In the genomic region with DNA sequence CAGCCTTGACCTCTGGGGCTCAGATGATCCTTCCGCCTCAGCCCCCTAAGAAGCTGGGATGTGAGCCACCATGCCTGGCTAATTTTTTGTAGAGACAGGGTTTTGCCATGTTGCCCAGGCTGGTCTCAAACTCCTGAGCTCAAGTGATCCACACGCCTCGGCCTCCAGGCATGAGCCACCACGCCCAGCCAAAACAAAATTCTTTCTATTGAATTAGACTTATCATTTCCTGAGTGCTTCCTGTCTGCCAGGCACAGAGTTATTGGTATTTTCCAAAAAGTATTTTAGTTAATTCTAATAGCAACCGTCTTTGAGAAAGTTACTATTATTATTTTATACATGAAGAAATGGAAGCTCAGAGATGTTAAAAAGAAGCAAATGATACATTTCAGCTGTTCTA, we compare ENCODE assay signal across 28 cellular contexts.
"Had no signal": no experiment of that assay in that cellular context is flagged by ENCODE, and none has a peak within 500 bp of the region (broad histone marks: within the 10 kb centered on the region; RNA-seq: fewer than 3 reads in every experiment).

No MANE protein-coding gene starts in this region.

- FAIRE-seq: astrocyte had no signal

- H3K79me2 ChIP-seq: hepatocyte had no signal

- H3K4me1 ChIP-seq: gastroesophageal sphincter had no signal

- H3K27ac ChIP-seq: brain microvascular endothelial cell, coronary artery, dorsolateral prefrontal cortex, epithelial cell of prostate, esophagus squamous epithelium, gastroesophageal sphincter, hepatocyte had no signal

- H3K36me3 ChIP-seq: brain microvascular endothelial cell, esophagus squamous epithelium, gastroesophageal sphincter, heart right ventricle had no signal

- H3K4me2 ChIP-seq: hepatocyte had no signal

- H2AFZ ChIP-seq: hepatocyte had no signal

- H3K9me3 ChIP-seq: esophagus squamous epithelium, gastroesophageal sphincter, heart right ventricle had no signal

- H3K4me3 ChIP-seq: coronary artery, dorsolateral prefrontal cortex, esophagus squamous epithelium, gastroesophageal sphincter, heart right ventricle, hepatocyte had no signal

- ATAC-seq: activated T-cell treated with anti-CD3 and anti-CD28 coated beads, Interleukin-2, amount 50 U/mL, for 72 hours; gastroesophageal sphincter; heart right ventricle; T-helper 17 cell had no signal

- H3K27me3 ChIP-seq: brain microvascular endothelial cell, dorsolateral prefrontal cortex, esophagus squamous epithelium, gastroesophageal sphincter, heart right ventricle had no signal

- DNase-seq: activated CD4-positive, alpha-beta memory T cell treated with anti-CD3 and anti-CD28 coated beads, Interleukin-2, amount 10 ng/mL, durations not matched to agents 7 days and 5 days; activated CD4-positive, alpha-beta T cell treated with anti-CD3 and anti-CD28 coated beads for 1 hour; activated CD4-positive, alpha-beta T cell treated with anti-CD3 and anti-CD28 coated beads for 4 hours; activated CD4-positive, alpha-beta T cell treated with anti-CD3 and anti-CD28 coated beads, Interleukin-2, amount 10 ng/mL, durations not matched to agents 7 days and 5 days; activated CD4-positive, alpha-beta T cell treated with anti-CD3 and anti-CD28 coated beads, Interleukin-2, amount 50 U/mL, for 4 hours; activated CD8-positive, alpha-beta memory T cell treated with anti-CD3 and anti-CD28 coated beads, Interleukin-2, amount 50 U/mL, for 48 hours; activated gamma-delta T cell; activated naive CD4-positive, alpha-beta T cell treated with anti-CD3 and anti-CD28 coated beads, Interleukin-2, amount 50 U/mL, for 16 hours; activated naive CD4-positive, alpha-beta T cell treated with Interleukin-2 at 50 U/mL for 16 hours; activated T-cell treated with anti-CD3 and anti-CD28 coated beads for 4 hours; activated T-cell treated with anti-CD3 and anti-CD28 coated beads, Interleukin-2, amount 50 U/mL, for 24 hours; activated T-cell treated with anti-CD3 and anti-CD28 coated beads, Interleukin-2, amount 50 U/mL, for 72 hours; amniotic stem cell; anterior cingulate cortex; brain microvascular endothelial cell; dorsolateral prefrontal cortex; effector memory CD4-positive, alpha-beta T cell; esophagus squamous epithelium; foreskin melanocyte; heart right ventricle; T-helper 1 cell; T-helper 17 cell; T1000 had no signal
